In genomic region chr11:1168721-1169161, GRCh38 we compare ENCODE assay signal across 2 cellular contexts.
TF ChIP-seq lines count a peak whose summit lies in the region.

No MANE protein-coding gene starts in this region.

TF ChIP-seq in SK-N-SH, 30 proteins besides CTCF, POLR2A, EP300 and RAD21:
- no peak for TF ChIP-seq USF2 (IDR thresholded peaks at IDR 0.05; ENCODE audit: borderline replicate concordance, low read depth, low read length)
- TF ChIP-seq MAX (IDR thresholded peaks at IDR 0.05; ENCODE audit: low read depth), result no peak
- TF ChIP-seq JUND (IDR thresholded peaks at IDR 0.05), result no peak
- no peak for TF ChIP-seq GABPA (IDR thresholded peaks at IDR 0.05; ENCODE audit: low read depth)
- TF ChIP-seq MXI1 (IDR thresholded peaks at IDR 0.05; ENCODE audit: low read depth, low read length), result no peak
- TF ChIP-seq FOXJ3 (CRISPR knock-in tag; IDR thresholded peaks at IDR 0.05), result no peak

TF ChIP-seq in SK-N-SH treated with all-trans-retinoic acid at 6 μM for 48 hours, 23 proteins besides CTCF, POLR2A, EP300 and RAD21 (continued from another document):
- TF ChIP-seq CREB5 (CRISPR knock-in tag; IDR thresholded peaks at IDR 0.05; ENCODE audit: low read depth), result no peak
- TF ChIP-seq ARNTL (CRISPR knock-in tag; IDR thresholded peaks at IDR 0.05; ENCODE audit: borderline replicate concordance, low read depth), result no peak
